In genomic region chr1:42128499-42128898, GRCh38 we compare ENCODE assay signal across 14 cellular contexts. TPM values are rescaled to one million over a fixed set of nuclear protein-coding genes. Genes with fewer than 3 reads are reported as not detected.
DNase-seq lines count a peak whose midpoint lies in the region; TF ChIP-seq lines count a peak whose summit lies in the region.
"Had no signal": no experiment of that assay in that cellular context is flagged by ENCODE, and none has a peak within 500 bp of the region (broad histone marks: within the 10 kb centered on the region; RNA-seq: fewer than 3 reads in every experiment).

No MANE protein-coding gene starts in this region.

- H3K27ac Mint-ChIP-seq in osteocyte (ENCODE audit: unreplicated experiment) (no peak overlapping the region), type B pancreatic cell (no peak overlapping the region)
- H3K27ac Mint-ChIP-seq: B cell; CD8-positive, alpha-beta T cell had no signal

- H3K9me3 Mint-ChIP-seq in osteocyte (ENCODE audit: unreplicated experiment) (no peaks in the 10 kb centered on the region), type B pancreatic cell (peaks cover 5% of the 10 kb centered on the region)
- H3K9me3 Mint-ChIP-seq: CD8-positive, alpha-beta T cell had no signal

- DNase-seq in DMS53 (lab: John Stamatoyannopoulos, UW) (peak; percentile 14), DMS53 treated with DMSO at 0.1 percent for 48 hours (lab: John Stamatoyannopoulos, UW; ENCODE audit: unreplicated experiment) (no peak), NCI-H748 (lab: John Stamatoyannopoulos, UW; ENCODE audit: unreplicated experiment) (peak; percentile 59), NCI-H748 treated with DMSO at 0.1 percent for 48 hours (lab: John Stamatoyannopoulos, UW) (no peak), osteocyte (ENCODE audit: extremely low spot score, unreplicated experiment) (peak; percentile 66), type B pancreatic cell (ENCODE audit: extremely low spot score, unreplicated experiment) (peak; percentile 40), AG08396 (ENCODE audit: low spot score) (no peak), SW 1271 (lab: John Stamatoyannopoulos, UW) (no peak)
- DNase-seq: Calu3; CD8-positive, alpha-beta T cell; GDM1; GOT3 had no signal

- H3K4me3 Mint-ChIP-seq in osteocyte (ENCODE audit: unreplicated experiment) = no peak overlapping the region
- no peak overlapping the region for H3K4me3 Mint-ChIP-seq in type B pancreatic cell
- H3K4me3 Mint-ChIP-seq: B cell; CD8-positive, alpha-beta T cell had no signal

- peaks cover 30% of the 10 kb centered on the region for H3K27me3 Mint-ChIP-seq in osteocyte (ENCODE audit: unreplicated experiment)
- H3K27me3 Mint-ChIP-seq in type B pancreatic cell = peaks cover 11% of the 10 kb centered on the region

- no peaks in the 10 kb centered on the region for H3K4me1 Mint-ChIP-seq in osteocyte (ENCODE audit: unreplicated experiment)
- H3K4me1 Mint-ChIP-seq in type B pancreatic cell (ENCODE audit: unreplicated experiment) = no peaks in the 10 kb centered on the region
- H3K4me1 Mint-ChIP-seq: B cell had no signal

- H3K36me3 Mint-ChIP-seq in osteocyte (ENCODE audit: unreplicated experiment) = no peaks in the 10 kb centered on the region
- no peaks in the 10 kb centered on the region for H3K36me3 Mint-ChIP-seq in type B pancreatic cell
- H3K36me3 Mint-ChIP-seq: CD8-positive, alpha-beta T cell had no signal

- no peak for TF ChIP-seq CTCF in osteocyte (IDR thresholded peaks at IDR 0.05)
- no peak for TF ChIP-seq CTCF in type B pancreatic cell (conservative IDR thresholded peaks at IDR 0.05)

RNA-seq across cellular contexts. Expression of gene GUCA2B, which starts 24.7 kb away (rescaled TPM):
- total RNA-seq in osteocyte (not detected in 2 replicates), type B pancreatic cell (ENCODE audit: low replicate concordance) (0.69 and 0.92 TPM in 2 replicates)
- total RNA-seq: B cell; Calu3; CD8-positive, alpha-beta T cell; Daoy had no signal

RNA-seq across cellular contexts. Expression of gene GUCA2A, which starts 36.0 kb away (rescaled TPM):
- total RNA-seq in osteocyte (not detected in 2 replicates), type B pancreatic cell (ENCODE audit: low replicate concordance) (2.9 and 7.4 TPM in 2 replicates)
- total RNA-seq: B cell; Calu3; CD8-positive, alpha-beta T cell; Daoy had no signal

Comparison
In these comparisons a context has a peak if more than half of its experiments do, and no peak if none do; other contexts are left out.
1. DNase-seq: peak in DMS53 (single experiment), NCI-H748 (single experiment), osteocyte (single experiment) and type B pancreatic cell (single experiment); none in DMS53 treated with DMSO at 0.1 percent for 48 hours (single experiment), NCI-H748 treated with DMSO at 0.1 percent for 48 hours (single experiment), AG08396 (single experiment) and SW 1271 (0 of 2).